ENCODE assay signal across 9 cellular contexts in the genomic region with DNA sequence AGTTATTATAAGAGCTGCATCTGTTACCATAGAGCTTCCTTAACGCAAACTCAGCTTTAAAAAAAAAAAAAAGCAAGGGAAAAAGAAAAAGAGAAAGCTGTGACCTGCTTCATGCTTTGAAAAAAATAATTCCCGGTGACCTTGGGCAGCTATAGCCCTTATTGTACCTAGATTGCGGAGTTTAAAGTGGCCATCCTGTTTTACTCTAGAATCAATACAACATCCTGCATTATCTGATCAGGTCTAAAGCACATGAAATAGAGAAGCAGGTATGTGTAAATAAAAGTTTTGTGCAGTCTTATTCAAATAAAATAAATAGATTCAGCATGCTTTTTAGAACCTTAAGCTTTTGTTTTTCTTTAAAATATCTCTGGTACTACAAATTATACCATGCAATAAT.
"Had no signal": no experiment of that assay in that cellular context is flagged by ENCODE, and none has a peak within 500 bp of the region (broad histone marks: within the 10 kb centered on the region; RNA-seq: fewer than 3 reads in every experiment).

No MANE protein-coding gene starts in this region.

- ATAC-seq: HCT116 had no signal

- FAIRE-seq: HTR-8/SVneo had no signal

- H3K9ac ChIP-seq: GM23248, KMS-11 had no signal

- H3K4me1 ChIP-seq: HAP-1 had no signal

- H3K4me3 ChIP-seq: GM23248, HAP-1 had no signal

- H3K27ac ChIP-seq: GM23248, KMS-11 had no signal

- DNase-seq: GOT3, H7, Karpas-422, KBM-7 had no signal

- H3K9me3 ChIP-seq: HAP-1 had no signal

- H2AFZ ChIP-seq: GM23248 had no signal

- H3K4me2 ChIP-seq: KMS-11 had no signal

- H3K36me3 ChIP-seq: HAP-1 had no signal
